Comparison of ENCODE assay signal across 25 cellular contexts in the genomic region with DNA sequence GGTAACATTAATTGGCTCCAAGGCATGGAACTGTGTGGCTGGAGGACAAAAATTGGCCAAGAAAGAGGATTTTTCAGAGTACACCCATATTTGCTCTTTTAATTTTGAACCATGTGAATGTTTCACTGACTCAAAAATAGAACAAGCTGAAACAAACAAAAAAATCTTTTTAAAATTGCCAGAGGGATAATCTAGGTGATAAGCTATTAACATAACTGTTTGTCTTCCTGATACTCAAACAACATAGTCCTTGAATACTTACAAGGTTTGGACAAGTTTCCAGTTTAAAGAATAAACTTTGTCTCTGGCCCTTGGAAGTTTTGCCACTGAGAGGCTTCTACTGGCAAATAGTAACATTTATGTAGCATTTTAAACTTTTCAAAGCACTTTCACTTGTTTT. TPM values are rescaled to one million over a fixed set of nuclear protein-coding genes. Genes with fewer than 3 reads are reported as not detected.
DNase-seq lines count a peak whose midpoint lies in the region; ATAC-seq and TF ChIP-seq lines count a peak whose summit lies in the region.
"Had no signal": no experiment of that assay in that cellular context is flagged by ENCODE, and none has a peak within 500 bp of the region (broad histone marks: within the 10 kb centered on the region; RNA-seq: fewer than 3 reads in every experiment).

No MANE protein-coding gene starts in this region.

- no peak overlapping the region for H3K14ac ChIP-seq in neuronal stem cell (ENCODE audit: low read length)

- H3K4me1 ChIP-seq in cardiac muscle cell (ENCODE audit: low read depth) = peaks cover 59% of the 10 kb centered on the region
- H3K4me1 ChIP-seq in left lung = peaks cover 3 to 14% of the 10 kb centered on the region in 2 donors
- no peaks in the 10 kb centered on the region for H3K4me1 ChIP-seq in neuronal stem cell (ENCODE audit: control insufficient read depth in 2 of 2, insufficient read depth in 1 of 2, low read depth in 1 of 2, low read length in 2 of 2)
- H3K4me1 ChIP-seq: BLaER1 had no signal

- H3K27me3 ChIP-seq in cardiac muscle cell (no peaks in the 10 kb centered on the region), left lung (no peaks in the 10 kb centered on the region), neuronal stem cell (ENCODE audit: control insufficient read depth in 3 of 3, insufficient read depth in 3 of 3, low read depth in 1 of 3, low read length in 3 of 3) (no peaks in the 10 kb centered on the region)
- H3K27me3 ChIP-seq: BLaER1 had no signal

- H2BK120ac ChIP-seq in neuronal stem cell (ENCODE audit: low read depth, low read length) = no peak overlapping the region

- no peak overlapping the region for H4K91ac ChIP-seq in neuronal stem cell (ENCODE audit: low read depth, low read length, poor library complexity)

- H3K79me1 ChIP-seq in neuronal stem cell (ENCODE audit: low read depth, low read length) = no peaks in the 10 kb centered on the region

- H4K8ac ChIP-seq in neuronal stem cell (ENCODE audit: low read depth, low read length) = no peak overlapping the region

- no peak overlapping the region for H2BK15ac ChIP-seq in neuronal stem cell (ENCODE audit: low read length)

- no peak overlapping the region for H3K4me2 ChIP-seq in neuronal stem cell (ENCODE audit: insufficient read depth, low read length, poor library complexity, severe bottlenecking)
- H3K4me2 ChIP-seq: BLaER1 had no signal

- H2BK5ac ChIP-seq in neuronal stem cell (ENCODE audit: low read length) = no peak overlapping the region

- no peak overlapping the region for H2AK5ac ChIP-seq in neuronal stem cell (ENCODE audit: low read depth, low read length)

- intact Hi-C loops in left cardiac atrium (cut with DNase I) (no loop called here), left lung (cut with DNase I) (no loop called here)

- H3K23ac ChIP-seq in neuronal stem cell (ENCODE audit: low read depth, low read length, poor library complexity) = no peak overlapping the region

- H3K27ac ChIP-seq in cardiac muscle cell (peak overlapping the region; percentile 42), left lung (peak overlapping the region in 1 of 2 donors; percentile 54), neuronal stem cell (replicated peaks; ENCODE audit: low read length) (no peak overlapping the region)
- H3K27ac ChIP-seq: BLaER1 had no signal

- H3K9ac ChIP-seq in neuronal stem cell (ENCODE audit: low read depth, low read length, poor library complexity) = no peak overlapping the region
- H3K9ac ChIP-seq: BLaER1 had no signal

- TF ChIP-seq CTCF in cardiac muscle cell (IDR thresholded peaks at IDR 0.05; ENCODE audit: low read depth, low read length) (no peak), NB4 (IDR thresholded peaks at IDR 0.05; ENCODE audit: low read depth, low read length) (no peak), left lung (IDR thresholded peaks at IDR 0.05) (no peak)

- H3K36me3 ChIP-seq in cardiac muscle cell (no peaks in the 10 kb centered on the region), left lung (no peaks in the 10 kb centered on the region), neuronal stem cell (replicated peaks in 1 of 2; ENCODE audit: control insufficient read depth in 2 of 2, insufficient read depth in 2 of 2, low read length in 2 of 2) (no peaks in the 10 kb centered on the region)
- H3K36me3 ChIP-seq: BLaER1, MG63 had no signal

- H3K4me3 ChIP-seq in cardiac muscle cell (no peak overlapping the region), NB4 (ENCODE audit: low read depth, low read length) (peak overlapping the region; percentile 6), left lung (no peak overlapping the region), neuronal stem cell (ENCODE audit: low read length in 2 of 2) (no peak overlapping the region)
- H3K4me3 ChIP-seq: BLaER1, MG63 had no signal

- H3K9me3 ChIP-seq in cardiac muscle cell (ENCODE audit: low read depth) (no peaks in the 10 kb centered on the region), left lung (no peaks in the 10 kb centered on the region), neuronal stem cell (replicated peaks in 1 of 2; ENCODE audit: control insufficient read depth in 2 of 2, insufficient read depth in 1 of 2, low read depth in 1 of 2, low read length in 2 of 2) (no peaks in the 10 kb centered on the region)
- H3K9me3 ChIP-seq: BLaER1, MG63 had no signal

- DNase-seq in cardiac muscle cell (ENCODE audit: low read depth in 1 of 2, low spot score in 1 of 2) = no peak
- DNase-seq in left cardiac atrium = no peak
- DNase-seq in NB4 (ENCODE audit: low read depth) = no peak
- no peak for DNase-seq in left lung
- no peak for DNase-seq in medulla oblongata (ENCODE audit: extremely low spot score)
- no peak for DNase-seq in neuronal stem cell (ENCODE audit: low spot score)
- DNase-seq: CD4-positive, alpha-beta T cell; COR-L47; DMS79 treated with DMSO at 0.1 percent for 48 hours; HCEC 1CT; MG63; NCI-H1417 treated with DMSO at 0.1 percent for 48 hours; NCI-H1694 treated with DMSO at 0.1 percent for 48 hours; NCI-H2081; NCI-H2171; NCI-H226; NCI-H510A; NCI-H69; RPMI8226; SHP77 had no signal

- H3K4ac ChIP-seq in neuronal stem cell (ENCODE audit: low read length) = no peak overlapping the region

- no peak for ATAC-seq in left cardiac atrium
- ATAC-seq in left lung = peak; percentile 55
- ATAC-seq in HG03565 (IDR thresholded peaks at IDR 0.05; ENCODE audit: unreplicated experiment) = no peak

- H2AFZ ChIP-seq in neuronal stem cell (ENCODE audit: low read length) = no peak overlapping the region

- TF ChIP-seq POLR2A in NB4 (IDR thresholded peaks at IDR 0.05; ENCODE audit: extremely low read depth, insufficient read length) = no peak

- no peak overlapping the region for H2BK12ac ChIP-seq in neuronal stem cell (ENCODE audit: low read length)

- no peak overlapping the region for H3K18ac ChIP-seq in neuronal stem cell (ENCODE audit: low read length)

RNA-seq across cellular contexts. Expression of gene PIGC, which starts 30.0 kb away (rescaled TPM):
- total RNA-seq in cardiac muscle cell (10.9 and 14.0 TPM in 2 replicates), left cardiac atrium (10 to 100 TPM; 12.4 to 14.6 TPM), left lung (10 to 100 TPM; 22.3 to 22.9 TPM)
- polyA plus RNA-seq in cardiac muscle cell = 29.1 and 35.1 TPM in 2 replicates
- 24.2 TPM for polyA plus RNA-seq in neuronal stem cell (2013, experiment 1 of 2)
- 23.2 TPM for polyA plus RNA-seq in neuronal stem cell (2013, experiment 2 of 2)

RNA-seq across cellular contexts. Expression of gene C1orf105, which starts 53.4 kb away (rescaled TPM):
- 3.2 and 15.6 TPM in 2 replicates for total RNA-seq in cardiac muscle cell
- polyA plus RNA-seq in cardiac muscle cell = 11.4 and 21.5 TPM in 2 replicates
- 10 to 100 TPM in 1 of 2 donors, 1 to 10 TPM in 1; 7.1 to 19.9 TPM for total RNA-seq in left cardiac atrium
- total RNA-seq in left lung = not detected
- polyA plus RNA-seq in neuronal stem cell (2013, experiment 1 of 2) = 0.32 TPM
- 0.43 TPM for polyA plus RNA-seq in neuronal stem cell (2013, experiment 2 of 2)
- total RNA-seq: CD4-positive, alpha-beta T cell; H1; SK-MEL-5 had no signal
- polyA plus RNA-seq: AG04450, H1 had no signal

RNA-seq across cellular contexts. Expression of gene SUCO, which starts 59.1 kb away (rescaled TPM):
- 41.4 and 48.6 TPM in 2 replicates for total RNA-seq in cardiac muscle cell
- 23.0 and 28.9 TPM in 2 replicates for polyA plus RNA-seq in cardiac muscle cell
- 10 to 100 TPM; 25.4 to 30.6 TPM for total RNA-seq in left cardiac atrium
- 10 to 100 TPM; 30.3 to 37.2 TPM for total RNA-seq in left lung
- polyA plus RNA-seq in neuronal stem cell (2013, experiment 1 of 2) = 34.2 TPM
- polyA plus RNA-seq in neuronal stem cell (2013, experiment 2 of 2) = 36.7 TPM
